In the genomic region with DNA sequence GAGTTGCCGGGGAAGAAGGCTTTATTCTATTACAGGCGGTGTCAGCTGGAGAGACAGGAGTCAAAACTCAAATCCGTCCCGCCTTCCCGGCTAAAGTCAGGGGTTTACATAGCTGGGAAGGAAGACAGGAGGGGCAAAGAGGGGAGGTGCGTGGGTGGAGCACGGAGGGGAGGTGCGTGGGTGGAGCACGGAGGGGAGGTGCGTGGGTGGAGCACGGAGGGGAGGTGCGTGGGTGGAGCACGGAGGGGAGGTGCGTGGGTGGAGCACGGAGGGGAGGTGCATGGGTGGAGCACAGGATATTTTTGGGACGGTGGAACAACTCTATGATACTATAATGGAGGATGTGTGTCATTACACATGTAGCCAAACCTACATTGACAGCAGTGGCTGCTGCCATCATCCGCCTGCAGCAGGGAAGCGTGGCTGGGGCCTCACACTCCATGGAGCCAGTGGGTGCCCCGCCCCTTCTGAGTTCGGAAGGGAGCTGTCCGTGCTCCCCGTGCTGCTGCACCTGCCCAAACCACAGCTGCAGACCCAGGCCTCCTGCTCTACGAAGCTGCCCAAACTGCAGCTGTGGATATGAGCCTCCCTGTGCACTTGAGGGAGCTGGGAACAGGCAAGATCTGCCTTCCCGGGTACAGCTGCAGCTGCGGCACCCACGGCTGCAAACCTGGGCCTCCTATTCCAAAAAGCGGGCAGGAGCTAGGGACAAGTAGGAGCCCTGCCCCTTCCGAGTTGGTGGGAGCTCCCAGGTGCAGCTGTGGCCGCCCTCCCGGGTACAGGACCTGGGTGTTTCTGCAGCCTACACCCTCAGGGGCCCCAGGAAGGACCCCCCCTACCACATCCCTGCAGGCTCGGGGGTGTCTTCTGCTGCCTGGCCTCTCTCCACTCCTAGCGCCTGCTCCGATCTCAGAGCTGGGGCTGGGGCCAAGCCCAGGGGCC, we compare ENCODE assay signal across 8 cellular contexts.
DNase-seq lines count a peak whose midpoint lies in the region; ATAC-seq and TF ChIP-seq lines count a peak whose summit lies in the region.

No MANE protein-coding gene starts in this region.

- no peak overlapping the region for H3K27ac Mint-ChIP-seq in endodermal cell

- H3K4me3 ChIP-seq in BLaER1 treated with 17β-estradiol and CSF1 and Interleukin-3, amounts not matched to agents 10 nM and 100 nM = peak overlapping the region in 8 of 10 experiments; percentile 7 to 56 (median 30); a peak in 10 of 20 replicates
- no peak overlapping the region for H3K4me3 ChIP-seq in H7 (ENCODE audit: insufficient read depth, low read depth, low read length)
- no peak overlapping the region for H3K4me3 ChIP-seq in endodermal cell (ENCODE audit: low read length)
- H3K4me3 ChIP-seq in aorta (ENCODE audit: low read length in 2 of 2) = no peak overlapping the region

- WGBS in endodermal cell (ENCODE audit: insufficient coverage in 1 of 2, insufficient read length in 1 of 2), 2 experiments = 81 to 91% methylated on average over 14 to 28 of the region's 33 CpGs
- 86 to 88% methylated on average over 31 to 33 of the region's 33 CpGs for WGBS in aorta, 2 donors

- peaks cover 29% of the 10 kb centered on the region for H3K9me3 Mint-ChIP-seq in endodermal cell

- POLR2A ChIA-PET in RWPE1 (lab: Yijun Ruan, JAX; ENCODE audit: low non-redundant PET) = no interaction called here

- H3K36me3 ChIP-seq in BLaER1 treated with 17β-estradiol and CSF1 and Interleukin-3, amounts not matched to agents 10 nM and 100 nM = 0 out of 22 replicates have a peak, but pooled peaks cover 0 to 4% (median 0%) of the 10 kb centered on the region in 11 experiments
- H3K36me3 ChIP-seq in H7 (replicated peaks; ENCODE audit: control insufficient read depth, insufficient read depth, low read length) = no peaks in the 10 kb centered on the region
- no peaks in the 10 kb centered on the region for H3K36me3 ChIP-seq in endodermal cell (ENCODE audit: control insufficient read depth, insufficient read depth, low read length)
- H3K36me3 ChIP-seq in aorta (ENCODE audit: control insufficient read depth in 1 of 2, insufficient read depth in 2 of 2, low read length in 1 of 2) = no peaks in the 10 kb centered on the region

- peaks cover 1% of the 10 kb centered on the region for H3K4me1 Mint-ChIP-seq in endodermal cell

- ATAC-seq in aorta (ENCODE audit: low FRiP score) (no peak), HG02884 (IDR thresholded peaks at IDR 0.05; ENCODE audit: unreplicated experiment) (no peak)

- H3K4me3 Mint-ChIP-seq in endodermal cell = no peak overlapping the region

- peak overlapping the region; percentile 65 to 90 (median 78) for H3K4me2 ChIP-seq in BLaER1 treated with 17β-estradiol and CSF1 and Interleukin-3, amounts not matched to agents 10 nM and 100 nM

- peaks cover 13 to 33% (median 27%) of the 10 kb centered on the region in 10 experiments for H3K4me1 ChIP-seq in BLaER1 treated with 17β-estradiol and CSF1 and Interleukin-3, amounts not matched to agents 10 nM and 100 nM
- H3K4me1 ChIP-seq in endodermal cell (ENCODE audit: control insufficient read depth, insufficient read depth, low read length) (no peaks in the 10 kb centered on the region), aorta (ENCODE audit: control insufficient read depth in 1 of 2, insufficient read depth in 2 of 2, low read length in 2 of 2) (no peaks in the 10 kb centered on the region)

- H3K27me3 ChIP-seq in BLaER1 treated with 17β-estradiol and CSF1 and Interleukin-3, amounts not matched to agents 10 nM and 100 nM = no peaks in the 10 kb centered on the region; a peak in 1 of 22 replicates
- H3K27me3 ChIP-seq in H7 (ENCODE audit: control insufficient read depth, insufficient read depth, low read length) (no peaks in the 10 kb centered on the region), endodermal cell (ENCODE audit: control insufficient read depth, insufficient read depth, low read length, poor library complexity, severe bottlenecking) (no peaks in the 10 kb centered on the region), aorta (ENCODE audit: control insufficient read depth in 1 of 2, insufficient read depth in 2 of 2, low read length in 1 of 2) (no peaks in the 10 kb centered on the region)

- H3K27me3 Mint-ChIP-seq in endodermal cell (ENCODE audit: insufficient read depth) = no peaks in the 10 kb centered on the region

- DNase-seq in H7 (peak; percentile 78), RWPE1 (ENCODE audit: low spot score) (peak; percentile 51), endodermal cell (peak; percentile 65), aorta (no peak), A172 (ENCODE audit: low spot score) (no peak), CD1c-positive myeloid dendritic cell (ENCODE audit: extremely low spot score) (no peak)

- H3K9me3 ChIP-seq in BLaER1 treated with 17β-estradiol and CSF1 and Interleukin-3, amounts not matched to agents 10 nM and 100 nM (replicated peaks in 1 of 11) = peaks cover 50 to 96% (median 86%) of the 10 kb centered on the region in 11 experiments
- peaks cover 7% of the 10 kb centered on the region for H3K9me3 ChIP-seq in endodermal cell (ENCODE audit: control insufficient read depth, low read length)
- no peaks in the 10 kb centered on the region for H3K9me3 ChIP-seq in aorta (ENCODE audit: control insufficient read depth, low read length)

- H3K36me3 Mint-ChIP-seq in endodermal cell (ENCODE audit: low read depth) = no peaks in the 10 kb centered on the region

- peak; percentile 29 for TF ChIP-seq CTCF in RWPE1 (conservative IDR thresholded peaks at IDR 0.05; ENCODE audit: low read depth)
- TF ChIP-seq CTCF in endodermal cell (conservative IDR thresholded peaks at IDR 0.05) = no peak

- 0 out of 22 replicates have a peak overlapping the region, but pooled peaks of 1 of the 11 experiments have one; percentile 35 for H3K27ac ChIP-seq in BLaER1 treated with 17β-estradiol and CSF1 and Interleukin-3, amounts not matched to agents 10 nM and 100 nM
- H3K27ac ChIP-seq in RWPE1 (no peak overlapping the region), endodermal cell (ENCODE audit: low read depth, low read length) (no peak overlapping the region), aorta (ENCODE audit: low read depth in 1 of 2, low read length in 2 of 2) (no peak overlapping the region)

- peaks cover 0 to 8% (median 0%) of the 10 kb centered on the region in 11 experiments; a peak in 3 of 22 replicates for H4K20me1 ChIP-seq in BLaER1 treated with 17β-estradiol and CSF1 and Interleukin-3, amounts not matched to agents 10 nM and 100 nM

- CTCF ChIA-PET in RWPE1 (lab: Yijun Ruan, JAX) = interaction anchor here (1.2 to 1.4 kb wide), 2 partner anchors 11 to 42 kb away, joined by 3 to 4 read pairs; no protein-coding TSS in a partner anchor

- H3K9ac ChIP-seq in BLaER1 treated with 17β-estradiol and CSF1 and Interleukin-3, amounts not matched to agents 10 nM and 100 nM = 0 out of 22 replicates have a peak overlapping the region, but pooled peaks of 1 of the 11 experiments have one; percentile 6
- H3K9ac ChIP-seq in endodermal cell (ENCODE audit: extremely low read depth, low read length, poor library complexity, severe bottlenecking) = no peak overlapping the region

- intact Hi-C loops in aorta (cut with DNase I) = loop anchor here in 1 of 2 donors (2.0 kb wide), 1 partner anchor 281 kb away; no protein-coding TSS in a partner anchor

Comparison
In these comparisons a context has a peak if more than half of its experiments do, and no peak if none do; other contexts are left out.
1. H3K4me3 ChIP-seq: peak in BLaER1 treated with 17β-estradiol and CSF1 and Interleukin-3, amounts not matched to agents 10 nM and 100 nM (8 of 10); none in H7 (single experiment), endodermal cell (single experiment) and aorta (0 of 2).
2. DNase-seq: peak in H7 (single experiment), RWPE1 (single experiment) and endodermal cell (single experiment); none in aorta (0 of 2), A172 (single experiment) and CD1c-positive myeloid dendritic cell (single experiment).